ENCODE assay signal across 11 cellular contexts in genomic region chr9:94697972-94698581, GRCh38. TPM values are rescaled to one million over a fixed set of nuclear protein-coding genes. Genes with fewer than 3 reads are reported as not detected.
DNase-seq lines count a peak whose midpoint lies in the region; ATAC-seq and TF ChIP-seq lines count a peak whose summit lies in the region.
"Had no signal": no experiment of that assay in that cellular context is flagged by ENCODE, and none has a peak within 500 bp of the region (broad histone marks: within the 10 kb centered on the region; RNA-seq: fewer than 3 reads in every experiment).

No MANE protein-coding gene starts in this region.

- no peak overlapping the region for H3K18ac ChIP-seq in H9 (ENCODE audit: insufficient read length, low read depth, low read length)

- H3K27ac ChIP-seq in H9 (ENCODE audit: insufficient read length, low read depth, low read length) (no peak overlapping the region), SJSA1 (peak overlapping the region; percentile 59)

- H3K4me3 Mint-ChIP-seq in H9 = no peak overlapping the region
- no peak overlapping the region for H3K4me3 Mint-ChIP-seq in natural killer cell treated with Interleukin-12 subunit alpha and Interleukin-12 subunit beta and Interleukin-15 and Interleukin-18, amount 100 ng/mL, for 72 hours
- H3K4me3 Mint-ChIP-seq: activated T-cell treated with anti-CD3 and anti-CD28 coated beads, Interleukin-2, amount 50 U/mL, for 72 hours; stimulated activated effector memory CD8-positive, alpha-beta T cell treated with anti-CD3 and anti-CD28 coated beads, Interleukin-12 subunit alpha, Interleukin-12 subunit beta, amount 100 ng/mL, for 72 hours had no signal

- H3K4me2 ChIP-seq in H9 (ENCODE audit: insufficient read depth, insufficient read length, low read length) = no peak overlapping the region

- no peak overlapping the region for H3K23ac ChIP-seq in H9 (ENCODE audit: insufficient read length, low read depth, low read length)

- H3K14ac ChIP-seq in H9 (ENCODE audit: insufficient read depth, low read length) = no peak overlapping the region

- H3K36me3 Mint-ChIP-seq in H9 (ENCODE audit: insufficient read depth in 1 of 3, low read depth in 3 of 3) = no peaks in the 10 kb centered on the region; a peak in 1 of 7 replicates
- no peaks in the 10 kb centered on the region for H3K36me3 Mint-ChIP-seq in natural killer cell treated with Interleukin-12 subunit alpha and Interleukin-12 subunit beta and Interleukin-15 and Interleukin-18, amount 100 ng/mL, for 72 hours
- H3K36me3 Mint-ChIP-seq: stimulated activated effector memory CD8-positive, alpha-beta T cell treated with anti-CD3 and anti-CD28 coated beads, Interleukin-12 subunit alpha, Interleukin-12 subunit beta, amount 100 ng/mL, for 72 hours had no signal

- no peak overlapping the region for H2BK120ac ChIP-seq in H9 (ENCODE audit: low read depth, low read length, poor library complexity, severe bottlenecking)

- no peak overlapping the region for H2BK5ac ChIP-seq in H9 (ENCODE audit: insufficient read length, low read length)

- intact Hi-C loops in sciatic nerve (cut with DNase I) = no loop called here

- TF ChIP-seq CTCF in H9 (conservative IDR thresholded peaks at IDR 0.05) = no peak

- H3K36me3 ChIP-seq in SJSA1 = no peaks in the 10 kb centered on the region

- no peak overlapping the region for H4K91ac ChIP-seq in H9 (ENCODE audit: insufficient read length, low read depth, low read length)

- H2BK20ac ChIP-seq in H9 (ENCODE audit: low read depth, low read length, poor library complexity, severe bottlenecking) = no peak overlapping the region

- H3T11ph ChIP-seq in H9 (ENCODE audit: low read length) = no peak overlapping the region

- DNase-seq in H9 (peak; percentile 31), SJSA1 (ENCODE audit: low read depth in 1 of 2, low spot score in 2 of 2) (peak; percentile 56 to 61), hepatic stellate cell (ENCODE audit: low spot score) (peak; percentile 16), sciatic nerve (ENCODE audit: low spot score) (no peak)
- DNase-seq in natural killer cell treated with Interleukin-12 subunit alpha and Interleukin-12 subunit beta and Interleukin-15 and Interleukin-18, amount 100 ng/mL, for 72 hours (ENCODE audit: low spot score) = no peak
- no peak for DNase-seq in stimulated activated CD4-positive, alpha-beta T cell treated with anti-CD3 and anti-CD28 coated beads, Interleukin-4, amount 100 ng/mL, for 4 hours
- DNase-seq in activated CD4-positive, alpha-beta T cell treated with anti-CD3 and anti-CD28 coated beads, Interleukin-2, amount 50 U/mL, for 1 hour = no peak
- DNase-seq: activated T-cell treated with anti-CD3 and anti-CD28 coated beads, Interleukin-2, amount 50 U/mL, for 72 hours; head of caudate nucleus had no signal

- H4K20me1 ChIP-seq in H9 (ENCODE audit: control insufficient read depth, insufficient read depth, insufficient read length) = peaks cover 2% of the 10 kb centered on the region

- no peak overlapping the region for H4K8ac ChIP-seq in H9 (replicated peaks; ENCODE audit: insufficient read length, low read depth, low read length)

- no peak overlapping the region for H2AFZ ChIP-seq in H9 (ENCODE audit: low read length)

- no peak overlapping the region for H3K9ac ChIP-seq in H9 (ENCODE audit: extremely low read depth, insufficient read length, low read length)

- no peak overlapping the region for H2BK15ac ChIP-seq in H9 (ENCODE audit: low read depth, low read length)

- no peak overlapping the region for H3K27ac Mint-ChIP-seq in H9
- no peak overlapping the region for H3K27ac Mint-ChIP-seq in natural killer cell treated with Interleukin-12 subunit alpha and Interleukin-12 subunit beta and Interleukin-15 and Interleukin-18, amount 100 ng/mL, for 72 hours
- H3K27ac Mint-ChIP-seq: activated T-cell treated with anti-CD3 and anti-CD28 coated beads, Interleukin-2, amount 50 U/mL, for 72 hours; stimulated activated effector memory CD8-positive, alpha-beta T cell treated with anti-CD3 and anti-CD28 coated beads, Interleukin-12 subunit alpha, Interleukin-12 subunit beta, amount 100 ng/mL, for 72 hours had no signal

- no peaks in the 10 kb centered on the region for H3K27me3 ChIP-seq in H9 (ENCODE audit: insufficient read depth, low read length)
- H3K27me3 ChIP-seq in SJSA1 (replicated peaks) = no peaks in the 10 kb centered on the region

- H3K4ac ChIP-seq in H9 (ENCODE audit: low read depth, low read length) = no peak overlapping the region

- 0 out of 2 replicates have a peak, but pooled peaks cover 2% of the 10 kb centered on the region for H3K4me1 ChIP-seq in H9 (ENCODE audit: insufficient read depth, low read length)
- H3K4me1 ChIP-seq in SJSA1 (replicated peaks) = peaks cover 20% of the 10 kb centered on the region

- H3K9me3 ChIP-seq in H9 (ENCODE audit: control insufficient read depth, low read depth, low read length) (no peaks in the 10 kb centered on the region), SJSA1 (replicated peaks) (no peaks in the 10 kb centered on the region)

- no peaks in the 10 kb centered on the region for H3K9me3 Mint-ChIP-seq in H9
- no peaks in the 10 kb centered on the region for H3K9me3 Mint-ChIP-seq in natural killer cell treated with Interleukin-12 subunit alpha and Interleukin-12 subunit beta and Interleukin-15 and Interleukin-18, amount 100 ng/mL, for 72 hours
- H3K9me3 Mint-ChIP-seq: activated T-cell treated with anti-CD3 and anti-CD28 coated beads, Interleukin-2, amount 50 U/mL, for 72 hours; stimulated activated effector memory CD8-positive, alpha-beta T cell treated with anti-CD3 and anti-CD28 coated beads, Interleukin-12 subunit alpha, Interleukin-12 subunit beta, amount 100 ng/mL, for 72 hours had no signal

- ATAC-seq in sciatic nerve = peak; percentile 65
- no peak for ATAC-seq in natural killer cell treated with Interleukin-12 subunit alpha and Interleukin-12 subunit beta and Interleukin-15 and Interleukin-18, amount 100 ng/mL, for 72 hours
- ATAC-seq: activated T-cell treated with anti-CD3 and anti-CD28 coated beads, Interleukin-2, amount 50 U/mL, for 72 hours; stimulated activated effector memory CD8-positive, alpha-beta T cell treated with anti-CD3 and anti-CD28 coated beads, Interleukin-12 subunit alpha, Interleukin-12 subunit beta, amount 100 ng/mL, for 72 hours had no signal

- H3K4me3 ChIP-seq in SJSA1 = no peak overlapping the region

- no peak overlapping the region for H4K5ac ChIP-seq in H9 (ENCODE audit: insufficient read length, low read depth, low read length)

- no peaks in the 10 kb centered on the region; the same call in 1 of the 2 replicates for H3K27me3 Mint-ChIP-seq in H9 (ENCODE audit: low read depth)
- peaks cover 27 to 31% of the 10 kb centered on the region in 2 donors for H3K27me3 Mint-ChIP-seq in natural killer cell treated with Interleukin-12 subunit alpha and Interleukin-12 subunit beta and Interleukin-15 and Interleukin-18, amount 100 ng/mL, for 72 hours

- H2BK12ac ChIP-seq in H9 (ENCODE audit: insufficient read length, low read depth, low read length) = no peak overlapping the region

- no peak overlapping the region for H3K56ac ChIP-seq in H9 (ENCODE audit: insufficient read length, low read depth, low read length)

- WGBS in H9 (ENCODE audit: extremely low coverage, insufficient read length, low lambda C conversion rate) = no CpG with 5 or more reads among the region's 5 CpGs

- peaks cover 10 to 14% of the 10 kb centered on the region in 2 experiments for H3K4me1 Mint-ChIP-seq in H9
- H3K4me1 Mint-ChIP-seq in natural killer cell treated with Interleukin-12 subunit alpha and Interleukin-12 subunit beta and Interleukin-15 and Interleukin-18, amount 100 ng/mL, for 72 hours (ENCODE audit: low read depth in 2 of 2) = no peaks in the 10 kb centered on the region
- H3K4me1 Mint-ChIP-seq: stimulated activated effector memory CD8-positive, alpha-beta T cell treated with anti-CD3 and anti-CD28 coated beads, Interleukin-12 subunit alpha, Interleukin-12 subunit beta, amount 100 ng/mL, for 72 hours had no signal

- H3K23me2 ChIP-seq in H9 (ENCODE audit: insufficient read length, low read depth, low read length, poor library complexity, severe bottlenecking) = no peaks in the 10 kb centered on the region

- H2AK5ac ChIP-seq in H9 (ENCODE audit: insufficient read length, low read length) = no peak overlapping the region

- H3K79me1 ChIP-seq in H9 (ENCODE audit: insufficient read depth, low read depth, low read length, poor library complexity, severe bottlenecking) = no peaks in the 10 kb centered on the region

- no peaks in the 10 kb centered on the region for H3K79me2 ChIP-seq in H9 (ENCODE audit: insufficient read depth, low read length)

RNA-seq across cellular contexts. Expression of gene AOPEP, which starts 28.4 kb away (rescaled TPM):
- 15.0 and 15.2 TPM in 2 replicates for total RNA-seq in H9 (2021)
- total RNA-seq in SJSA1 (2014; rRNA removed; shearing (Covaris generic)) = 28.6 and 39.6 TPM in 2 replicates
- 158 TPM for total RNA-seq in sciatic nerve
- total RNA-seq in natural killer cell treated with Interleukin-12 subunit alpha and Interleukin-12 subunit beta and Interleukin-15 and Interleukin-18, amount 100 ng/mL, for 72 hours = 10 to 100 TPM; 11.7 to 27.3 TPM

RNA-seq across cellular contexts. Expression of gene FBP1, which starts 58.8 kb away (rescaled TPM):
- 1.9 and 2.2 TPM in 2 replicates for total RNA-seq in H9 (2021)
- not detected in 2 replicates for total RNA-seq in SJSA1 (2014; rRNA removed; shearing (Covaris generic))
- total RNA-seq in sciatic nerve = 13.6 TPM
- 1 to 10 TPM; 1.4 to 4.9 TPM for total RNA-seq in natural killer cell treated with Interleukin-12 subunit alpha and Interleukin-12 subunit beta and Interleukin-15 and Interleukin-18, amount 100 ng/mL, for 72 hours
- total RNA-seq: cerebellum had no signal

Comparison
In these comparisons a context has a peak if more than half of its experiments do, and no peak if none do; other contexts are left out.
1. DNase-seq: peak in H9 (single experiment), SJSA1 (2 of 2) and hepatic stellate cell (single experiment); none in sciatic nerve (single experiment), natural killer cell treated with Interleukin-12 subunit alpha and Interleukin-12 subunit beta and Interleukin-15 and Interleukin-18, amount 100 ng/mL, for 72 hours (single experiment), stimulated activated CD4-positive, alpha-beta T cell treated with anti-CD3 and anti-CD28 coated beads, Interleukin-4, amount 100 ng/mL, for 4 hours (0 of 2) and activated CD4-positive, alpha-beta T cell treated with anti-CD3 and anti-CD28 coated beads, Interleukin-2, amount 50 U/mL, for 1 hour (single experiment).